2 cellular contexts compared by ENCODE assay signal in the genomic region with DNA sequence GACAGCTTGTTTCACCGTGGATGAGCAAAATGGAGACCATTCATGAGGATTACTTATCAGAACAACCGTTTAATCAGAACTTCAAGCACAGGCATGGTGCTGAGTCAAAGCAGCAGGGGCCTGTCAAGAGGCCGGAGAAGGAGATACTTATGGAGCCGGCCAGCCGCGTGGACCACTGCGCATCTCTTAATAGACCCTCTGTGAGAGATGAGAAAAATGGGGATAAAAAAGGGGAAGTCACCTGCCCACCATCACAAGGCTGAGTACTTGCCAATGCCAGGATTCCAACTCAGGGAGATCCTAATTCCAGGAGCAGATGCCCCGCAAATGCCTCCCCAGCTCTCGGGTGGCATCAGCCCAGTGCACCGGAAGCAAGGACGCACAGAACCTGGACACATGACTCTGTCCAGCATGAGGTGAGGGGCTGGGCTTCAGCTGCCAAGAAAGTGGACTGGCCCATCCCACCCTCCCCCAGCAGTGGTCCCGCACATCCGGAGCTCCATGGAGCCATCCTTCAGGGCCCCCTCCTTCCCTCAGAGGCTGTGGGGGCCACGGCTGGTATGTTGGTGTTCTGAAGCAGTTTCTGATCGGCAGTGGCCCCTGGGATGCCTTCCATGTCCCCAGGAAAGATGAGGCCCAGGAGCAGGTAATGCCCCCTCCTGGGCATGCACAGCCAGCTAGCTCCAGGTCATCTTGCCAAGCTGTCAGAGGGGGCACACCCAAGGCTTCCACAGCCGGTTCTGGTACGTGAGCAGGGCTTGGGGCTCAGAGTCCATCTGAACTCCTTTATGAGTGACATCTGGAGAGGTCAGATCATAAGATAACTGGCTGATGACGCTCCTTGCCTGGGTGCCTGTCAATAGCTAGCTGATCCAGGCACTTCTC.
TF ChIP-seq lines count a peak whose summit lies in the region.

No MANE protein-coding gene starts in this region.

TF ChIP-seq in SK-N-SH, 30 proteins besides CTCF, POLR2A, EP300 and RAD21 (continued from another document):
- TF ChIP-seq, protein P1, sequence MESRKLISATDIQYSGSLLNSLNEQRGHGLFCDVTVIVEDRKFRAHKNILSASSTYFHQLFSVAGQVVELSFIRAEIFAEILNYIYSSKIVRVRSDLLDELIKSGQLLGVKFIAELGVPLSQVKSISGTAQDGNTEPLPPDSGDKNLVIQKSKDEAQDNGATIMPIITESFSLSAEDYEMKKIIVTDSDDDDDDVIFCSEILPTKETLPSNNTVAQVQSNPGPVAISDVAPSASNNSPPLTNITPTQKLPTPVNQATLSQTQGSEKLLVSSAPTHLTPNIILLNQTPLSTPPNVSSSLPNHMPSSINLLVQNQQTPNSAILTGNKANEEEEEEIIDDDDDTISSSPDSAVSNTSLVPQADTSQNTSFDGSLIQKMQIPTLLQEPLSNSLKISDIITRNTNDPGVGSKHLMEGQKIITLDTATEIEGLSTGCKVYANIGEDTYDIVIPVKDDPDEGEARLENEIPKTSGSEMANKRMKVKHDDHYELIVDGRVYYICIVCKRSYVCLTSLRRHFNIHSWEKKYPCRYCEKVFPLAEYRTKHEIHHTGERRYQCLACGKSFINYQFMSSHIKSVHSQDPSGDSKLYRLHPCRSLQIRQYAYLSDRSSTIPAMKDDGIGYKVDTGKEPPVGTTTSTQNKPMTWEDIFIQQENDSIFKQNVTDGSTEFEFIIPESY (IDR thresholded peaks at IDR 0.05; ENCODE audit: borderline replicate concordance, low read depth), result no peak
- TF ChIP-seq, protein P2, sequence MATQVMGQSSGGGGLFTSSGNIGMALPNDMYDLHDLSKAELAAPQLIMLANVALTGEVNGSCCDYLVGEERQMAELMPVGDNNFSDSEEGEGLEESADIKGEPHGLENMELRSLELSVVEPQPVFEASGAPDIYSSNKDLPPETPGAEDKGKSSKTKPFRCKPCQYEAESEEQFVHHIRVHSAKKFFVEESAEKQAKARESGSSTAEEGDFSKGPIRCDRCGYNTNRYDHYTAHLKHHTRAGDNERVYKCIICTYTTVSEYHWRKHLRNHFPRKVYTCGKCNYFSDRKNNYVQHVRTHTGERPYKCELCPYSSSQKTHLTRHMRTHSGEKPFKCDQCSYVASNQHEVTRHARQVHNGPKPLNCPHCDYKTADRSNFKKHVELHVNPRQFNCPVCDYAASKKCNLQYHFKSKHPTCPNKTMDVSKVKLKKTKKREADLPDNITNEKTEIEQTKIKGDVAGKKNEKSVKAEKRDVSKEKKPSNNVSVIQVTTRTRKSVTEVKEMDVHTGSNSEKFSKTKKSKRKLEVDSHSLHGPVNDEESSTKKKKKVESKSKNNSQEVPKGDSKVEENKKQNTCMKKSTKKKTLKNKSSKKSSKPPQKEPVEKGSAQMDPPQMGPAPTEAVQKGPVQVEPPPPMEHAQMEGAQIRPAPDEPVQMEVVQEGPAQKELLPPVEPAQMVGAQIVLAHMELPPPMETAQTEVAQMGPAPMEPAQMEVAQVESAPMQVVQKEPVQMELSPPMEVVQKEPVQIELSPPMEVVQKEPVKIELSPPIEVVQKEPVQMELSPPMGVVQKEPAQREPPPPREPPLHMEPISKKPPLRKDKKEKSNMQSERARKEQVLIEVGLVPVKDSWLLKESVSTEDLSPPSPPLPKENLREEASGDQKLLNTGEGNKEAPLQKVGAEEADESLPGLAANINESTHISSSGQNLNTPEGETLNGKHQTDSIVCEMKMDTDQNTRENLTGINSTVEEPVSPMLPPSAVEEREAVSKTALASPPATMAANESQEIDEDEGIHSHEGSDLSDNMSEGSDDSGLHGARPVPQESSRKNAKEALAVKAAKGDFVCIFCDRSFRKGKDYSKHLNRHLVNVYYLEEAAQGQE (IDR thresholded peaks at IDR 0.05; ENCODE audit: low read depth, low read length), result no peak
- TF ChIP-seq SMC3 (IDR thresholded peaks at IDR 0.05; ENCODE audit: low read depth, low read length) (no peak), MXI1 (IDR thresholded peaks at IDR 0.05; ENCODE audit: low read depth, low read length) (no peak), GATA2 (CRISPR knock-in tag; IDR thresholded peaks at IDR 0.05) (peak; percentile 38; the same call in 1 of the 2 replicates), FOXJ3 (CRISPR knock-in tag; IDR thresholded peaks at IDR 0.05) (no peak)

TF ChIP-seq in SK-N-SH treated with all-trans-retinoic acid at 6 μM for 48 hours, 23 proteins besides CTCF, POLR2A, EP300 and RAD21 (continued from another document):
- TF ChIP-seq GLIS3 (CRISPR knock-in tag; IDR thresholded peaks at IDR 0.05), result no peak
- TF ChIP-seq, protein P3, sequence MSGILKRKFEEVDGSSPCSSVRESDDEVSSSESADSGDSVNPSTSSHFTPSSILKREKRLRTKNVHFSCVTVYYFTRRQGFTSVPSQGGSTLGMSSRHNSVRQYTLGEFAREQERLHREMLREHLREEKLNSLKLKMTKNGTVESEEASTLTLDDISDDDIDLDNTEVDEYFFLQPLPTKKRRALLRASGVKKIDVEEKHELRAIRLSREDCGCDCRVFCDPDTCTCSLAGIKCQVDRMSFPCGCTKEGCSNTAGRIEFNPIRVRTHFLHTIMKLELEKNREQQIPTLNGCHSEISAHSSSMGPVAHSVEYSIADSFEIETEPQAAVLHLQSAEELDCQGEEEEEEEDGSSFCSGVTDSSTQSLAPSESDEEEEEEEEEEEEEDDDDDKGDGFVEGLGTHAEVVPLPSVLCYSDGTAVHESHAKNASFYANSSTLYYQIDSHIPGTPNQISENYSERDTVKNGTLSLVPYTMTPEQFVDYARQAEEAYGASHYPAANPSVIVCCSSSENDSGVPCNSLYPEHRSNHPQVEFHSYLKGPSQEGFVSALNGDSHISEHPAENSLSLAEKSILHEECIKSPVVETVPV (CRISPR knock-in tag; IDR thresholded peaks at IDR 0.05), result no peak
- TF ChIP-seq OSR1 (CRISPR knock-in tag; IDR thresholded peaks at IDR 0.05), result no peak
- TF ChIP-seq SNAI2 (CRISPR knock-in tag; IDR thresholded peaks at IDR 0.05), result no peak
